22 cellular contexts compared by ENCODE assay signal in the genomic region with DNA sequence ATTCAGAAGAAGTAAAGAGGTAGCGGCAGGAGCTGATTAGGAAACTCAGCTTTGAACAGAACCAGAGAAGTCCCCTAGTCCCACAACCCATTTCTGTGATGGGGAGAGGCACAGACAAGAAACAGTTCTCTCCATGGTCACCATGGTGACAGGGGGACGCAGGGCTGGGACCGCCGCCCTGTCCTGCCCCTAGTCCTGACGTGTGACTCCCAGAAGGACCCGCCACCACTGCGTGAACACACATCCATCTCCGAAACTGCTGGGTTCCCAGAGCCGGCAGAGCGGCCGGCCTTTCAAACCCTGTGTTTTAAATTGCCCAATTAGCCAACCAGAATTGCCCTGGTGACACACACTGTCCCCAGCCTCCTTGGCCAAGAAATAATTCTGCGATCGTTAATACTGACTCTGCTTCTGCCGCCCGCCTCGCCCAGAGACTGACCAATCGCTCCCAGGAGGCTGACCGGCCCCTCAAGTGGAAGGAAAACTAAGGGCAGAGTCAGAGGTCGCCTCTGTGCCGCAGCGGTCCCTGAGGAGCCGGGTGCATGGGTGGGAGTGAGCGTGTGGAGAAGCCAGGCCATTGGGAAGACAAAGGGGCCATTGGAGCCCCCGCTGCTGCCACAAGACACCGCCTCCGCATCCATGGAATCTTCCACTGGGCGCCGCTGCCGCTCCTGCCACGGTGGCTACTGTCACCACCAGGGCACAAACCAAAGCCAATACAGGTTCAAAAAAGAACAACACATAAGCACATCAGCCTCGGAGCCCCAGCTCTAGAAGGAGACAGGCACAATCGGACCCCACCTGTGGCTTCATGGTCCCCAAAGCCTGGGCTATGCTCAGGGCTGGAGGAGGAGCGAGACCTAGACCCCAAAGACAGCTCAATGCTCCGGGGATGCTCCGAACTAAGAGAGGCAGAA.
DNase-seq lines count a peak whose midpoint lies in the region; ATAC-seq and TF ChIP-seq lines count a peak whose summit lies in the region.
"Had no signal": no experiment of that assay in that cellular context is flagged by ENCODE, and none has a peak within 500 bp of the region (broad histone marks: within the 10 kb centered on the region; RNA-seq: fewer than 3 reads in every experiment).

No MANE protein-coding gene starts in this region.

- H2AFZ ChIP-seq in neural progenitor cell (replicated peaks) = peak overlapping the region; percentile 80
- H2AFZ ChIP-seq: PC-9 had no signal

- 87% methylated on average over 26 to 35 of the region's 35 CpGs for WGBS in endodermal cell (ENCODE audit: insufficient coverage in 1 of 2, insufficient read length in 1 of 2), 2 experiments
- WGBS in testis, 2 donors = 68 to 73% methylated on average over 32 to 35 of the region's 35 CpGs

- H3K9me3 ChIP-seq in BLaER1 = peaks cover 19% of the 10 kb centered on the region
- H3K9me3 ChIP-seq in endodermal cell (ENCODE audit: control insufficient read depth, low read length) = peaks cover 12% of the 10 kb centered on the region
- peaks cover 6% of the 10 kb centered on the region for H3K9me3 ChIP-seq in neural progenitor cell (ENCODE audit: low read depth)
- H3K9me3 ChIP-seq in testis = no peaks in the 10 kb centered on the region
- H3K9me3 ChIP-seq in MG63 = no peaks in the 10 kb centered on the region
- H3K9me3 ChIP-seq: SJSA1, vagina had no signal

- H3K9me3 Mint-ChIP-seq in endodermal cell (peaks cover 18% of the 10 kb centered on the region), neural progenitor cell (peaks cover 17% of the 10 kb centered on the region)
- H3K9me3 Mint-ChIP-seq in activated CD4-positive, alpha-beta T cell treated with anti-CD3 and anti-CD28 coated beads, Interleukin-2, amount 10 ng/mL, durations not matched to agents 7 days and 5 days = no peaks in the 10 kb centered on the region
- H3K9me3 Mint-ChIP-seq in activated CD8-positive, alpha-beta T cell treated with anti-CD3 and anti-CD28 coated beads for 36 hours = peaks cover 4% of the 10 kb centered on the region
- H3K9me3 Mint-ChIP-seq: activated naive CD8-positive, alpha-beta T cell treated with anti-CD3 and anti-CD28 coated beads for 36 hours; activated T-helper 17 cell treated with anti-CD3 and anti-CD28 coated beads, Interleukin-2, amount 50 U/mL, for 72 hours had no signal

- H3K79me2 ChIP-seq in neural progenitor cell (ENCODE audit: low read depth) = no peaks in the 10 kb centered on the region

- peak; percentile 17; the same call in 1 of the 2 replicates for TF ChIP-seq RAD21 in Ishikawa (IDR thresholded peaks at IDR 0.05; ENCODE audit: low read depth)

- H3K27me3 ChIP-seq in BLaER1 = no peaks in the 10 kb centered on the region
- no peaks in the 10 kb centered on the region for H3K27me3 ChIP-seq in endodermal cell (ENCODE audit: control insufficient read depth, insufficient read depth, low read length, poor library complexity, severe bottlenecking)
- no peaks in the 10 kb centered on the region for H3K27me3 ChIP-seq in neural progenitor cell
- H3K27me3 ChIP-seq in testis = no peaks in the 10 kb centered on the region
- H3K27me3 ChIP-seq in MG63 = no peaks in the 10 kb centered on the region
- H3K27me3 ChIP-seq: ovary, SJSA1, vagina had no signal

- TF ChIP-seq CTCF in endodermal cell (conservative IDR thresholded peaks at IDR 0.05) (peak; percentile 56), neural progenitor cell (IDR thresholded peaks at IDR 0.05) (peak; percentile 43), testis (IDR thresholded peaks at IDR 0.05) (no peak)
- no peak for TF ChIP-seq CTCF in activated CD8-positive, alpha-beta T cell treated with anti-CD3 and anti-CD28 coated beads for 36 hours (IDR thresholded peaks at IDR 0.05)

- no peak overlapping the region for H3K4me3 ChIP-seq in BLaER1
- H3K4me3 ChIP-seq in endodermal cell (ENCODE audit: low read length) = no peak overlapping the region
- no peak overlapping the region for H3K4me3 ChIP-seq in neural progenitor cell
- no peak overlapping the region for H3K4me3 ChIP-seq in testis
- no peak overlapping the region for H3K4me3 ChIP-seq in MG63
- H3K4me3 ChIP-seq: ovary, PC-9, SJSA1, vagina had no signal

- H3K36me3 ChIP-seq in BLaER1 (no peaks in the 10 kb centered on the region), endodermal cell (ENCODE audit: control insufficient read depth, insufficient read depth, low read length) (no peaks in the 10 kb centered on the region), neural progenitor cell (no peaks in the 10 kb centered on the region), testis (ENCODE audit: low read depth, missing control alignments) (no peaks in the 10 kb centered on the region), MG63 (no peaks in the 10 kb centered on the region)
- H3K36me3 ChIP-seq: ovary, SJSA1, vagina had no signal

- no peak overlapping the region for H3K4me3 Mint-ChIP-seq in endodermal cell
- no peak overlapping the region for H3K4me3 Mint-ChIP-seq in neural progenitor cell
- no peak overlapping the region for H3K4me3 Mint-ChIP-seq in activated CD4-positive, alpha-beta T cell treated with anti-CD3 and anti-CD28 coated beads, Interleukin-2, amount 10 ng/mL, durations not matched to agents 7 days and 5 days
- no peak overlapping the region for H3K4me3 Mint-ChIP-seq in activated CD8-positive, alpha-beta T cell treated with anti-CD3 and anti-CD28 coated beads for 36 hours
- H3K4me3 Mint-ChIP-seq: activated naive CD8-positive, alpha-beta T cell treated with anti-CD3 and anti-CD28 coated beads for 36 hours; activated T-helper 17 cell treated with anti-CD3 and anti-CD28 coated beads, Interleukin-2, amount 50 U/mL, for 72 hours; CD4-positive, alpha-beta memory T cell; T-helper 2 cell treated with Interferon-gamma antibody and Interleukin-4, amounts not matched to agents 5 μg/mL and 100 μg/mL, for 36 hours had no signal

- H3K4me1 Mint-ChIP-seq in endodermal cell (peaks cover 5% of the 10 kb centered on the region), neural progenitor cell (peaks cover 32% of the 10 kb centered on the region)
- no peaks in the 10 kb centered on the region for H3K4me1 Mint-ChIP-seq in activated CD4-positive, alpha-beta T cell treated with anti-CD3 and anti-CD28 coated beads, Interleukin-2, amount 10 ng/mL, durations not matched to agents 7 days and 5 days
- no peaks in the 10 kb centered on the region for H3K4me1 Mint-ChIP-seq in activated CD8-positive, alpha-beta T cell treated with anti-CD3 and anti-CD28 coated beads for 36 hours (ENCODE audit: low read depth)
- H3K4me1 Mint-ChIP-seq: activated naive CD8-positive, alpha-beta T cell treated with anti-CD3 and anti-CD28 coated beads for 36 hours; activated T-helper 17 cell treated with anti-CD3 and anti-CD28 coated beads, Interleukin-2, amount 50 U/mL, for 72 hours; CD4-positive, alpha-beta memory T cell had no signal

- H3K4me2 ChIP-seq in BLaER1 = peak overlapping the region; percentile 92
- H3K4me2 ChIP-seq in neural progenitor cell = peak overlapping the region; percentile 48
- H3K4me2 ChIP-seq: PC-9 had no signal

- peak overlapping the region; percentile 35; the same call in 1 of the 2 replicates for H3K9ac ChIP-seq in BLaER1
- H3K9ac ChIP-seq in endodermal cell (ENCODE audit: extremely low read depth, low read length, poor library complexity, severe bottlenecking) = no peak overlapping the region
- no peak overlapping the region for H3K9ac ChIP-seq in neural progenitor cell

- ATAC-seq in activated CD8-positive, alpha-beta T cell treated with anti-CD3 and anti-CD28 coated beads for 36 hours = no peak
- ATAC-seq: activated CD4-positive, CD25-positive, alpha-beta regulatory T cell treated with anti-CD3 and anti-CD28 coated beads, Interleukin-2, amount 50 U/mL, for 24 hours; activated T-helper 17 cell treated with anti-CD3 and anti-CD28 coated beads, Interleukin-2, amount 50 U/mL, for 72 hours had no signal

- H3K4me1 ChIP-seq in BLaER1 (peaks cover 80% of the 10 kb centered on the region), endodermal cell (ENCODE audit: control insufficient read depth, insufficient read depth, low read length) (no peaks in the 10 kb centered on the region), neural progenitor cell (peaks cover 27% of the 10 kb centered on the region), testis (no peaks in the 10 kb centered on the region)
- H3K4me1 ChIP-seq: SJSA1, vagina had no signal

- H3K27ac Mint-ChIP-seq in endodermal cell (peak overlapping the region; percentile 21), neural progenitor cell (peak overlapping the region; percentile 66)
- H3K27ac Mint-ChIP-seq in activated CD4-positive, alpha-beta T cell treated with anti-CD3 and anti-CD28 coated beads, Interleukin-2, amount 10 ng/mL, durations not matched to agents 7 days and 5 days = no peak overlapping the region
- no peak overlapping the region for H3K27ac Mint-ChIP-seq in activated CD8-positive, alpha-beta T cell treated with anti-CD3 and anti-CD28 coated beads for 36 hours
- H3K27ac Mint-ChIP-seq: activated naive CD8-positive, alpha-beta T cell treated with anti-CD3 and anti-CD28 coated beads for 36 hours; activated T-helper 17 cell treated with anti-CD3 and anti-CD28 coated beads, Interleukin-2, amount 50 U/mL, for 72 hours; CD4-positive, alpha-beta memory T cell; T-helper 2 cell treated with Interferon-gamma antibody and Interleukin-4, amounts not matched to agents 5 μg/mL and 100 μg/mL, for 36 hours had no signal

- H3F3A ChIP-seq in neural progenitor cell (ENCODE audit: low read depth) = no peaks in the 10 kb centered on the region

- H3K36me3 Mint-ChIP-seq in endodermal cell (ENCODE audit: low read depth) (no peaks in the 10 kb centered on the region), neural progenitor cell (peaks cover 2% of the 10 kb centered on the region)
- no peaks in the 10 kb centered on the region for H3K36me3 Mint-ChIP-seq in activated CD4-positive, alpha-beta T cell treated with anti-CD3 and anti-CD28 coated beads, Interleukin-2, amount 10 ng/mL, durations not matched to agents 7 days and 5 days (ENCODE audit: low read depth)
- H3K36me3 Mint-ChIP-seq in activated CD8-positive, alpha-beta T cell treated with anti-CD3 and anti-CD28 coated beads for 36 hours (ENCODE audit: low read depth) = no peaks in the 10 kb centered on the region
- H3K36me3 Mint-ChIP-seq: activated naive CD8-positive, alpha-beta T cell treated with anti-CD3 and anti-CD28 coated beads for 36 hours; CD4-positive, alpha-beta memory T cell had no signal

- H3K27ac ChIP-seq in BLaER1 = peak overlapping the region; percentile 94
- peak overlapping the region; percentile 17 for H3K27ac ChIP-seq in endodermal cell (ENCODE audit: low read depth, low read length)
- H3K27ac ChIP-seq in neural progenitor cell = no peak overlapping the region
- no peak overlapping the region for H3K27ac ChIP-seq in testis
- H3K27ac ChIP-seq: ovary, PC-9, SJSA1, vagina had no signal

- TF ChIP-seq EP300 in Ishikawa (IDR thresholded peaks at IDR 0.05; ENCODE audit: borderline replicate concordance) = no peak

- POLR2A ChIA-PET in activated CD4-positive, alpha-beta T cell treated with anti-CD3 and anti-CD28 coated beads, Interleukin-2, amount 10 ng/mL, durations not matched to agents 7 days and 5 days (lab: Charles Lee) = no interaction called here
- POLR2A ChIA-PET in activated CD8-positive, alpha-beta T cell treated with anti-CD3 and anti-CD28 coated beads for 36 hours (lab: Charles Lee) = no interaction called here

- no peak for TF ChIP-seq POLR2A in testis (IDR thresholded peaks at IDR 0.05)

- H3K27me3 Mint-ChIP-seq in endodermal cell (ENCODE audit: insufficient read depth) (peaks cover 2% of the 10 kb centered on the region), neural progenitor cell (ENCODE audit: insufficient read depth, low read depth) (peaks cover 19% of the 10 kb centered on the region)
- H3K27me3 Mint-ChIP-seq in activated CD4-positive, alpha-beta T cell treated with anti-CD3 and anti-CD28 coated beads, Interleukin-2, amount 10 ng/mL, durations not matched to agents 7 days and 5 days = peaks cover 8% of the 10 kb centered on the region
- H3K27me3 Mint-ChIP-seq in activated CD8-positive, alpha-beta T cell treated with anti-CD3 and anti-CD28 coated beads for 36 hours = no peaks in the 10 kb centered on the region

- intact Hi-C loops in testis (cut with DNase I; ENCODE audit: low total_unique reads) = no loop called here
- intact Hi-C loops in activated CD8-positive, alpha-beta T cell treated with anti-CD3 and anti-CD28 coated beads for 36 hours (cut with micrococcal nuclease) = no loop called here

- CTCF ChIA-PET in activated CD4-positive, alpha-beta T cell treated with anti-CD3 and anti-CD28 coated beads, Interleukin-2, amount 10 ng/mL, durations not matched to agents 7 days and 5 days (lab: Charles Lee) = no interaction called here
- CTCF ChIA-PET in activated CD8-positive, alpha-beta T cell treated with anti-CD3 and anti-CD28 coated beads for 36 hours (lab: Charles Lee) = no interaction called here

- DNase-seq in endodermal cell = peak; percentile 87
- DNase-seq in neural progenitor cell (ENCODE audit: low spot score) = peak; percentile 67
- DNase-seq in testis = no peak
- no peak for DNase-seq in activated CD4-positive, alpha-beta T cell treated with anti-CD3 and anti-CD28 coated beads, Interleukin-2, amount 10 ng/mL, durations not matched to agents 7 days and 5 days
- DNase-seq in activated CD8-positive, alpha-beta T cell treated with anti-CD3 and anti-CD28 coated beads for 36 hours = no peak
- no peak for DNase-seq in MG63
- DNase-seq: activated naive CD8-positive, alpha-beta T cell treated with anti-CD3 and anti-CD28 coated beads for 36 hours; CD4-positive, alpha-beta memory T cell; DMS53; glutamatergic neuron; Karpas-422; NCI-H2171; NCI-H774; ovary; PC-9 had no signal

- H4K20me1 ChIP-seq in BLaER1 (no peaks in the 10 kb centered on the region), neural progenitor cell (ENCODE audit: low read depth) (no peaks in the 10 kb centered on the region)

Comparison
In these comparisons a context has a peak if more than half of its experiments do, and no peak if none do; other contexts are left out.
1. H3K27ac ChIP-seq: peak in BLaER1 (single experiment) and endodermal cell (single experiment); none in neural progenitor cell (single experiment) and testis (0 of 2).
2. DNase-seq: peak in endodermal cell (single experiment) and neural progenitor cell (single experiment); none in testis (single experiment), activated CD4-positive, alpha-beta T cell treated with anti-CD3 and anti-CD28 coated beads, Interleukin-2, amount 10 ng/mL, durations not matched to agents 7 days and 5 days (single experiment), activated CD8-positive, alpha-beta T cell treated with anti-CD3 and anti-CD28 coated beads for 36 hours (single experiment) and MG63 (single experiment).
3. H3K27ac Mint-ChIP-seq: peak in endodermal cell (single experiment) and neural progenitor cell (single experiment); none in activated CD4-positive, alpha-beta T cell treated with anti-CD3 and anti-CD28 coated beads, Interleukin-2, amount 10 ng/mL, durations not matched to agents 7 days and 5 days (single experiment) and activated CD8-positive, alpha-beta T cell treated with anti-CD3 and anti-CD28 coated beads for 36 hours (single experiment).
4. CTCF ChIP-seq: peak in endodermal cell (single experiment) and neural progenitor cell (single experiment); none in testis (0 of 3) and activated CD8-positive, alpha-beta T cell treated with anti-CD3 and anti-CD28 coated beads for 36 hours (single experiment).